ENCODE assay signal across 8 cellular contexts in the genomic region with DNA sequence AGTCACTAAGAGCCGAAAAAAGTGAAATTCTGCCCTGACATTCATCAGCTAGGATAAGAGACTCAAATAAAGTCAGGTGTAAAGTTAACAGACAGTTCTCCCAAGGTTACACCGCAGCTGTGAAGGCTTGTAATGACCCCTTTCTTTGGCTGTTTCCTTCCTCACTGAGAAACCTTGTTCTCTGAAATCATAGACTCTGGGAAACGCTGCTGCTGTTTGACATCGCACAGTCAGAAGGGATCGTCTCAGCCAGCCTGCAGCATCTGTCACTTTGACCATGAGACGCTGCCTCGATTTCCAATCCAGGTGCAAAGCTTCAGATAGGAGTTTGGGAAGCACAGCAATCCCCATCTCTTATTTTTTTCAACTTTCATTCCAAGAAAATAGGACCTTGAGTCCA. TPM values are rescaled to one million over a fixed set of nuclear protein-coding genes. Genes with fewer than 3 reads are reported as not detected.
DNase-seq lines count a peak whose midpoint lies in the region; ATAC-seq and TF ChIP-seq lines count a peak whose summit lies in the region.

No MANE protein-coding gene starts in this region.

- no peak for TF ChIP-seq POLR2A in vagina (IDR thresholded peaks at IDR 0.05)

- no peak overlapping the region for H3K4ac ChIP-seq in mesenchymal stem cell (ENCODE audit: low read depth in 1 of 2, low read length in 2 of 2)

- in situ Hi-C loops in astrocyte of the spinal cord (cut with HindIII; ENCODE audit: low sequenced_read_pairs) = no loop called here

- peak overlapping the region; percentile 82 for H3K4me2 ChIP-seq in mesenchymal stem cell (ENCODE audit: low read length, poor library complexity, severe bottlenecking)

- H3K4me1 ChIP-seq in right atrium auricular region = peaks cover 0 to 24% of the 10 kb centered on the region in 2 donors
- peaks cover 29% of the 10 kb centered on the region for H3K4me1 ChIP-seq in mesenchymal stem cell (ENCODE audit: control insufficient read depth, insufficient read depth, low read depth, low read length)
- H3K4me1 ChIP-seq in vagina = peaks cover 46% of the 10 kb centered on the region

- intact Hi-C loops in Right ventricle myocardium inferior (cut with DNase I) (no loop called here), vagina (cut with DNase I) (no loop called here)

- no peak overlapping the region for H2BK5ac ChIP-seq in mesenchymal stem cell (ENCODE audit: low read depth, low read length, poor library complexity, severe bottlenecking)

- TF ChIP-seq CTCF in right atrium auricular region (IDR thresholded peaks at IDR 0.05) (no peak), astrocyte of the spinal cord (IDR thresholded peaks at IDR 0.05; ENCODE audit: low read depth, low read length) (no peak), vagina (IDR thresholded peaks at IDR 0.05) (no peak)

- no peak overlapping the region for H2BK120ac ChIP-seq in mesenchymal stem cell (ENCODE audit: low read depth, low read length)

- no peak overlapping the region for H3K14ac ChIP-seq in mesenchymal stem cell (ENCODE audit: low read length in 2 of 2)

- peak overlapping the region; percentile 85 for H3K9ac ChIP-seq in mesenchymal stem cell (ENCODE audit: low read length)

- H2AK5ac ChIP-seq in mesenchymal stem cell (ENCODE audit: low read length, severe bottlenecking) = no peak overlapping the region

- no peaks in the 10 kb centered on the region for H3K9me3 ChIP-seq in right atrium auricular region
- no peaks in the 10 kb centered on the region for H3K9me3 ChIP-seq in mesenchymal stem cell (ENCODE audit: control insufficient read depth, low read length)
- no peaks in the 10 kb centered on the region for H3K9me3 ChIP-seq in vagina

- no peak overlapping the region for H2BK12ac ChIP-seq in mesenchymal stem cell (ENCODE audit: low read length in 2 of 2)

- H2AFZ ChIP-seq in mesenchymal stem cell (ENCODE audit: low read depth, low read length) = no peak overlapping the region

- no peak for DNase-seq in right atrium auricular region (ENCODE audit: low spot score)
- DNase-seq in Right ventricle myocardium inferior (ENCODE audit: missing footprints) = no peak
- DNase-seq in astrocyte of the spinal cord (ENCODE audit: low read depth, low spot score) = no peak
- no peak for DNase-seq in mesenchymal stem cell
- no peak for DNase-seq in vagina (ENCODE audit: extremely low spot score in 2 of 2)
- DNase-seq in AG20443 (ENCODE audit: low spot score) = no peak

- H3K27me3 ChIP-seq in right atrium auricular region = no peaks in the 10 kb centered on the region
- H3K27me3 ChIP-seq in mesenchymal stem cell (ENCODE audit: control insufficient read depth in 1 of 2, insufficient read depth in 1 of 2, low read length in 2 of 2) = no peaks in the 10 kb centered on the region
- H3K27me3 ChIP-seq in vagina = no peaks in the 10 kb centered on the region

- no peak overlapping the region for H4K91ac ChIP-seq in mesenchymal stem cell (ENCODE audit: low read length)

- H3K36me3 ChIP-seq in right atrium auricular region (no peaks in the 10 kb centered on the region), mesenchymal stem cell (ENCODE audit: control insufficient read depth in 1 of 2, insufficient read depth in 2 of 2, low read depth in 1 of 2, low read length in 2 of 2) (peaks cover 0 to 29% of the 10 kb centered on the region in 2 experiments), vagina (no peaks in the 10 kb centered on the region)

- H3K79me1 ChIP-seq in mesenchymal stem cell (replicated peaks; ENCODE audit: low read length, poor library complexity, severe bottlenecking) = peaks cover 18% of the 10 kb centered on the region

- H3K18ac ChIP-seq in mesenchymal stem cell (ENCODE audit: low read depth in 1 of 2, low read length in 2 of 2) = no peak overlapping the region

- H3K4me3 ChIP-seq in right atrium auricular region (peak overlapping the region; percentile 48 to 68), astrocyte of the spinal cord (ENCODE audit: low read depth, low read length) (peak overlapping the region; percentile 72), mesenchymal stem cell (ENCODE audit: insufficient read depth in 1 of 2, low read depth in 1 of 2, low read length in 2 of 2) (peak overlapping the region; percentile 72 to 81), vagina (peak overlapping the region; percentile 61 to 76)

- peak overlapping the region; percentile 93 to 95 for H3K27ac ChIP-seq in right atrium auricular region
- H3K27ac ChIP-seq in mesenchymal stem cell (ENCODE audit: low read length, poor library complexity, severe bottlenecking) = peak overlapping the region; percentile 4
- H3K27ac ChIP-seq in vagina = peak overlapping the region; percentile 94

- H2BK15ac ChIP-seq in mesenchymal stem cell (ENCODE audit: low read depth, poor library complexity, severe bottlenecking) = no peak overlapping the region

- no peak overlapping the region for H3K23ac ChIP-seq in mesenchymal stem cell (ENCODE audit: low read length in 2 of 2)

- 59% methylated on average over 7 of the region's 7 CpGs for WGBS in mesenchymal stem cell

- ATAC-seq in Right ventricle myocardium inferior (no peak), HG03432 (IDR thresholded peaks at IDR 0.05; ENCODE audit: unreplicated experiment) (no peak), HG03521 (IDR thresholded peaks at IDR 0.05; ENCODE audit: unreplicated experiment) (no peak)

- H4K8ac ChIP-seq in mesenchymal stem cell (ENCODE audit: low read length) = peak overlapping the region; percentile 93

RNA-seq across cellular contexts. Expression of gene BCAT2, which starts 0.7 kb away (rescaled TPM):
- total RNA-seq in right atrium auricular region (10 to 100 TPM; 32.3 to 37.5 TPM), Right ventricle myocardium inferior (63.2 TPM), vagina (41.5 TPM)
- polyA plus RNA-seq in mesenchymal stem cell (2013, experiment 1 of 2) = 37.6 TPM
- 34.7 TPM for polyA plus RNA-seq in mesenchymal stem cell (2013, experiment 2 of 2)

RNA-seq across cellular contexts. Expression of gene HSD17B14, which starts 26.1 kb away (rescaled TPM):
- total RNA-seq in right atrium auricular region (1 to 10 TPM; 3.7 to 6.3 TPM), Right ventricle myocardium inferior (1.0 TPM), vagina (19.2 TPM)
- 45.5 TPM for polyA plus RNA-seq in mesenchymal stem cell (2013, experiment 1 of 2)
- polyA plus RNA-seq in mesenchymal stem cell (2013, experiment 2 of 2) = 46.0 TPM

RNA-seq across cellular contexts. Expression of gene FGF21, which starts 54.8 kb away (rescaled TPM):
- not detected for total RNA-seq in right atrium auricular region
- total RNA-seq in Right ventricle myocardium inferior = not detected
- polyA plus RNA-seq in mesenchymal stem cell (2013, experiment 1 of 2) = not detected
- polyA plus RNA-seq in mesenchymal stem cell (2013, experiment 2 of 2) = not detected
- total RNA-seq in vagina = not detected

RNA-seq across cellular contexts. Expression of gene FUT1, which starts 57.7 kb away (rescaled TPM):
- total RNA-seq in right atrium auricular region (1 to 10 TPM; 3.1 to 3.3 TPM), Right ventricle myocardium inferior (2.1 TPM), vagina (6.4 TPM)
- polyA plus RNA-seq in mesenchymal stem cell (2013, experiment 1 of 2) = 0.12 TPM
- 0.10 TPM for polyA plus RNA-seq in mesenchymal stem cell (2013, experiment 2 of 2)

RNA-seq across cellular contexts. Expression of gene PLEKHA4, which starts 58.3 kb away (rescaled TPM):
- total RNA-seq in right atrium auricular region (10 to 100 TPM; 22.4 to 25.1 TPM), Right ventricle myocardium inferior (23.8 TPM), vagina (37.1 TPM)
- polyA plus RNA-seq in mesenchymal stem cell (2013, experiment 1 of 2) = 20.7 TPM
- polyA plus RNA-seq in mesenchymal stem cell (2013, experiment 2 of 2) = 20.0 TPM

Comparison
In these comparisons a context has a peak if more than half of its experiments do, and no peak if none do; other contexts are left out.
1. H3K27ac ChIP-seq: peak in every context shown above with its lines; median percentile 94 in right atrium auricular region; 94 in vagina; 4 in mesenchymal stem cell.